ENCODE assay signal across 1 cellular context in genomic region chr22:30262112-30262511, GRCh38.
TF ChIP-seq lines count a peak whose summit lies in the region.

No MANE protein-coding gene starts in this region.

TF ChIP-seq in H1, 55 proteins besides CTCF, POLR2A, EP300 and RAD21:
- TF ChIP-seq SRF (IDR thresholded peaks at IDR 0.05; ENCODE audit: low read depth, low read length): no peak
- no peak for TF ChIP-seq CTBP2 (IDR thresholded peaks at IDR 0.05; ENCODE audit: borderline replicate concordance, insufficient read depth, insufficient read length, low read length)
- no peak for TF ChIP-seq NRF1 (IDR thresholded peaks at IDR 0.05; ENCODE audit: low read depth, low read length)
- TF ChIP-seq CREB1 (IDR thresholded peaks at IDR 0.05): no peak
- TF ChIP-seq HDAC6 (IDR thresholded peaks at IDR 0.05; ENCODE audit: low read depth, low read length): no peak
- TF ChIP-seq GTF2F1 (IDR thresholded peaks at IDR 0.05; ENCODE audit: borderline replicate concordance, low read depth, low read length): no peak
- TF ChIP-seq POU5F1 (IDR thresholded peaks at IDR 0.05; ENCODE audit: low read depth, low read length): no peak
- TF ChIP-seq KDM4A (IDR thresholded peaks at IDR 0.05; ENCODE audit: low read depth, low read length, severe bottlenecking): no peak
- TF ChIP-seq SP1 (IDR thresholded peaks at IDR 0.05; ENCODE audit: low read depth, low read length): no peak
- TF ChIP-seq MAX (IDR thresholded peaks at IDR 0.05): no peak
- no peak for TF ChIP-seq E2F6 (IDR thresholded peaks at IDR 0.05)
- TF ChIP-seq SP4 (IDR thresholded peaks at IDR 0.05; ENCODE audit: low read length): no peak
- no peak for TF ChIP-seq FOSL1 (IDR thresholded peaks at IDR 0.05; ENCODE audit: insufficient read depth, low read depth, low read length)
- TF ChIP-seq SAP30 (IDR thresholded peaks at IDR 0.05; ENCODE audit: insufficient read depth, insufficient replicate concordance, low read length): no peak
- TF ChIP-seq NANOG (IDR thresholded peaks at IDR 0.05; ENCODE audit: insufficient read depth, low read depth, low read length, poor library complexity, severe bottlenecking): no peak
- no peak for TF ChIP-seq CHD1 (IDR thresholded peaks at IDR 0.05; ENCODE audit: low read depth, low read length)
- no peak for TF ChIP-seq GABPA (IDR thresholded peaks at IDR 0.05; ENCODE audit: borderline replicate concordance, insufficient read depth, low read length)
- TF ChIP-seq SIX5 (IDR thresholded peaks at IDR 0.05; ENCODE audit: low read depth, low read length): no peak
- TF ChIP-seq EGR1 (IDR thresholded peaks at IDR 0.05; ENCODE audit: borderline replicate concordance, low read depth, low read length): no peak
TF ChIP-seq in H1: peak in this region for 0.
